8 cellular contexts compared by ENCODE assay signal in the genomic region with DNA sequence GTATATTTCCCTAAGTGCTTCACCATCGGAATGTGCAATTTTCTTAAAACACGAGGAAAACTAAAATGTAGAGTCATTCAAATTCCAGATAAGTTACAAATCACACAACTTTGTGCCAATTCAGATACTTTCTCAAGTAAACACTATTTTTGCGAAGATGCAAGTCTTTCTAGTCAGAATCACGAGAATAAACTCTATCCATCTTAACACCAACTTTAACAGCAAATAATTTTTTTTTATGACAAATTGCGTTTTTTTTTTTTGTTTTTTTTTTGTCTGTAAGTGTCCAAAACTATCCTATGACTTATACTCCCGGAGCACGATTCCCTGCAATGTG. TPM values are rescaled to one million over a fixed set of nuclear protein-coding genes. Genes with fewer than 3 reads are reported as not detected.
DNase-seq lines count a peak whose midpoint lies in the region; ATAC-seq and TF ChIP-seq lines count a peak whose summit lies in the region.

No MANE protein-coding gene starts in this region.

- no peak for DNase-seq in Calu3
- DNase-seq in RKO (ENCODE audit: low spot score): peak; percentile 62
- no peak for DNase-seq in esophagus squamous epithelium (lab: John Stamatoyannopoulos, UW)
- peak; percentile 66 for DNase-seq in pons (ENCODE audit: low spot score)
- no peak for DNase-seq in HuH-7.5 (ENCODE audit: low spot score)
- DNase-seq in UCSD-AML1 (lab: John Stamatoyannopoulos, UW; ENCODE audit: unreplicated experiment): no peak
- no peak for DNase-seq in iPS-NIHi11 (ENCODE audit: low spot score)

- peak overlapping the region; percentile 76 to 97 (median 84) for H3K4me3 ChIP-seq in esophagus squamous epithelium

- H3K9me3 ChIP-seq in esophagus squamous epithelium: no peaks in the 10 kb centered on the region

- no peaks in the 10 kb centered on the region for H3K9me3 Mint-ChIP-seq in Calu3 (ENCODE audit: low read depth, unreplicated experiment)

- H3K36me3 ChIP-seq in esophagus squamous epithelium: no peaks in the 10 kb centered on the region

- intact Hi-C loops in Calu3 (cut with micrococcal nuclease; ENCODE audit: unreplicated experiment): loop anchor here (1.0 to 5.0 kb wide), 4 partner anchors 126 to 554 kb away; a partner anchor contains a TSS
- intact Hi-C loops in esophagus squamous epithelium (cut with DNase I): no loop called here

- peak overlapping the region; percentile 98 to 100 (median 98) for H3K27ac ChIP-seq in esophagus squamous epithelium

- TF ChIP-seq CTCF in Calu3 (IDR thresholded peaks at IDR 0.05; ENCODE audit: unreplicated experiment): no peak
- TF ChIP-seq CTCF in esophagus squamous epithelium (IDR thresholded peaks at IDR 0.05): no peak

- CTCF ChIA-PET in Calu3 (lab: Charles Lee): interaction anchor here (2.5 to 4.1 kb wide), 2 partner anchors 205 to 264 kb away, joined by 147 to 170 read pairs; no protein-coding TSS in a partner anchor

- no peak for ATAC-seq in GM18868 (IDR thresholded peaks at IDR 0.05; ENCODE audit: unreplicated experiment)

- BruUV-seq in Calu3 (replicated peaks; lab: Mats Ljungman, UMichigan): TSS peak; percentile 66

- H3K27me3 Mint-ChIP-seq in Calu3 (ENCODE audit: unreplicated experiment): no peaks in the 10 kb centered on the region

- peak overlapping the region; percentile 89 for H3K27ac Mint-ChIP-seq in Calu3 (ENCODE audit: unreplicated experiment)

- 1% methylated on average over 7 of the region's 7 CpGs for WGBS in esophagus squamous epithelium, 2 donors

- TF ChIP-seq POLR2A in esophagus squamous epithelium (IDR thresholded peaks at IDR 0.05): no peak

- peak overlapping the region; percentile 73 for H3K4me3 Mint-ChIP-seq in Calu3 (ENCODE audit: low read depth, unreplicated experiment)

- peaks cover 40% of the 10 kb centered on the region for H3K36me3 Mint-ChIP-seq in Calu3 (ENCODE audit: insufficient read depth, unreplicated experiment)

- H3K4me1 Mint-ChIP-seq in Calu3 (ENCODE audit: low read depth, unreplicated experiment): peaks cover 44% of the 10 kb centered on the region

- H3K27me3 ChIP-seq in esophagus squamous epithelium: no peaks in the 10 kb centered on the region

- H3K4me1 ChIP-seq in esophagus squamous epithelium: peaks cover 4 to 68% (median 30%) of the 10 kb centered on the region in 3 donors

RNA-seq across cellular contexts. Expression of a gene that starts 1.3 kb away (rescaled TPM):
- total RNA-seq in Calu3 (2022) (33.3 and 39.3 TPM in 2 replicates), esophagus squamous epithelium (10 to 100 TPM; 10.9 to 42.9 (median 24.9) TPM)

Comparison
In these comparisons a context has a peak if more than half of its experiments do, and no peak if none do; other contexts are left out.
1. DNase-seq: peak in RKO (single experiment) and pons (single experiment); none in Calu3 (single experiment), esophagus squamous epithelium (single experiment), HuH-7.5 (single experiment), UCSD-AML1 (single experiment) and iPS-NIHi11 (single experiment).